ENCODE assay signal across 8 cellular contexts in genomic region chr22:50783033-50783880, GRCh38. TPM values are rescaled to one million over a fixed set of nuclear protein-coding genes. Genes with fewer than 3 reads are reported as not detected.
A peak's percentile ranks its signal among the peaks of the same experiment; 100 is the strongest.
DNase-seq lines count a peak whose midpoint lies in the region; ATAC-seq and TF ChIP-seq lines count a peak whose summit lies in the region.
"Not testable (repeated sequence)": the region's sequence is repeated elsewhere in the genome, so short reads cannot be mapped to it uniquely, and the experiment has no call there.

RABL2B (minus strand) TSS chr22:50783636; CDS start chr22:50782294, 1,342 bp downstream.

- H3K9ac ChIP-seq in ES-I3 (ENCODE audit: low read depth, low read length): peak within 1 kb of the TSS; percentile 42; the same call in 1 of the 2 replicates
- H3K9ac ChIP-seq in neural cell (ENCODE audit: low read length): peak within 1 kb of the TSS; percentile 45

- H3K27me3 ChIP-seq in H7 (ENCODE audit: control insufficient read depth, insufficient read depth, low read length); neural cell (ENCODE audit: insufficient read depth, low read depth, low read length): not testable (repeated sequence)

- not testable (repeated sequence) for H3K4me1 ChIP-seq in ES-I3 (ENCODE audit: insufficient read depth, low read length)

- not testable (repeated sequence) for H3K9me2 ChIP-seq in neural cell (ENCODE audit: insufficient read depth, low read length)

- H4K20me1 ChIP-seq in neural cell (ENCODE audit: insufficient read depth): not testable (repeated sequence)

- not testable (repeated sequence) for TF ChIP-seq CTCF in foreskin fibroblast (IDR thresholded peaks at IDR 0.05; ENCODE audit: low read depth, low read length)
- TF ChIP-seq CTCF in neural cell (IDR thresholded peaks at IDR 0.05; ENCODE audit: poor library complexity, severe bottlenecking): peak; percentile 23

- peak; percentile 96 for ATAC-seq in stimulated activated naive CD8-positive, alpha-beta T cell treated with anti-CD3 and anti-CD28 coated beads, Interleukin-15, Interleukin-2, amounts not matched to agents 100 U/mL and 50 U/mL, for 24 hours

- H3K27ac ChIP-seq in neural cell (ENCODE audit: low read length): not testable (repeated sequence)

- not testable (repeated sequence) for H2AFZ ChIP-seq in neural cell (ENCODE audit: low read depth, low read length)

- not testable (repeated sequence) for H3F3A ChIP-seq in neural cell (ENCODE audit: insufficient read depth, low read length, poor library complexity, severe bottlenecking)

- H3K36me3 ChIP-seq in ES-I3 (ENCODE audit: insufficient read depth, low read length); H7 (replicated peaks; ENCODE audit: control insufficient read depth, insufficient read depth, low read length); neural cell (ENCODE audit: insufficient read depth, low read length): not testable (repeated sequence)

- not testable (repeated sequence) for H3K79me2 ChIP-seq in neural cell (replicated peaks; ENCODE audit: insufficient read depth, low read length)

- not testable (repeated sequence) for TF ChIP-seq RAD21 in neural cell (conservative IDR thresholded peaks at IDR 0.05)

- H3K4me3 ChIP-seq in H7 (ENCODE audit: insufficient read depth, low read depth, low read length) (peak within 1 kb of the TSS; percentile 43), foreskin fibroblast (ENCODE audit: low read depth in 1 of 2, low read length in 2 of 2) (peak within 1 kb of the TSS; percentile 47 to 63), neural cell (ENCODE audit: low read length) (peak within 1 kb of the TSS; percentile 63)

- not testable (repeated sequence) for TF ChIP-seq EP300 in neural cell (conservative IDR thresholded peaks at IDR 0.05; ENCODE audit: poor library complexity, severe bottlenecking)

- not testable (repeated sequence) for H3K4me2 ChIP-seq in neural cell (ENCODE audit: low read length)

- not testable (repeated sequence) for H3K9me3 ChIP-seq in ES-I3 (ENCODE audit: control insufficient read depth, insufficient read depth, low read length); neural cell (ENCODE audit: low read length)

- DNase-seq in H7: peak; percentile 93
- DNase-seq in LoVo (ENCODE audit: low spot score): peak; percentile 89
- DNase-seq in SIG-M5 treated with dmso at 0.1 percent for 504 hours (lab: John Stamatoyannopoulos, UW; ENCODE audit: unreplicated experiment): peak; percentile 64
- DNase-seq in activated gamma-delta T cell (lab: John Stamatoyannopoulos, UW): peak; percentile 82
- peak; percentile 85 to 95 for DNase-seq in foreskin fibroblast
- DNase-seq in stimulated activated naive CD8-positive, alpha-beta T cell treated with anti-CD3 and anti-CD28 coated beads, Interleukin-15, Interleukin-2, amounts not matched to agents 100 U/mL and 50 U/mL, for 24 hours: peak; percentile 90

TF ChIP-seq in neural cell, 6 proteins besides CTCF, POLR2A, EP300 and RAD21:
- peak; percentile 93 for TF ChIP-seq MXI1 (conservative IDR thresholded peaks at IDR 0.05; ENCODE audit: poor library complexity, severe bottlenecking)
- peak; percentile 78 for TF ChIP-seq POLR2AphosphoS5 (IDR thresholded peaks at IDR 0.05)

RNA-seq across cellular contexts. Expression of gene RABL2B, which starts in this region (rescaled TPM):
- 8.6 and 17.1 TPM in 2 replicates for total RNA-seq in H7 (2014; rRNA removed; shearing (Covaris generic))
- 26.2 and 29.1 TPM in 2 replicates for polyA plus RNA-seq in neural cell
- 19.9 and 20.7 TPM in 2 replicates for polyA minus RNA-seq in neural cell
